ENCODE assay signal across 8 cellular contexts in genomic region chr10:93554760-93555432, GRCh38. TPM values are rescaled to one million over a fixed set of nuclear protein-coding genes. Genes with fewer than 3 reads are reported as not detected.
DNase-seq lines count a peak whose midpoint lies in the region; ATAC-seq and TF ChIP-seq lines count a peak whose summit lies in the region.

No MANE protein-coding gene starts in this region.

- no peaks in the 10 kb centered on the region for H3K27me3 ChIP-seq in CD4-positive, CD25-positive, alpha-beta regulatory T cell (ENCODE audit: control insufficient read depth, insufficient read depth, low read length)

- no peaks in the 10 kb centered on the region for H3K36me3 ChIP-seq in CD4-positive, CD25-positive, alpha-beta regulatory T cell (ENCODE audit: control insufficient read depth, insufficient read depth, low read length)

- peak in 2 of 3 donors; percentile 11 to 41 for DNase-seq in CD4-positive, CD25-positive, alpha-beta regulatory T cell
- DNase-seq in GM20000 (ENCODE audit: low spot score), result peak; percentile 74
- DNase-seq in NCI-H2029 (lab: John Stamatoyannopoulos, UW), result peak; percentile 22
- DNase-seq in activated CD4-positive, alpha-beta T cell treated with anti-CD3 and anti-CD28 coated beads, Interleukin-2, amount 50 U/mL, for 4 hours, result peak; percentile 12 to 20
- peak; percentile 69 for DNase-seq in epithelial cell of esophagus (ENCODE audit: low read depth)
- DNase-seq in midbrain (lab: John Stamatoyannopoulos, UW), result peak; percentile 53
- peak; percentile 32 to 50 for DNase-seq in stimulated activated naive CD8-positive, alpha-beta T cell treated with anti-CD3 and anti-CD28 coated beads, Interleukin-15, amount 100 ng/mL, for 72 hours

- H3K36me3 Mint-ChIP-seq in CD4-positive, CD25-positive, alpha-beta regulatory T cell, result no peaks in the 10 kb centered on the region

- no peaks in the 10 kb centered on the region for H3K4me1 ChIP-seq in CD4-positive, CD25-positive, alpha-beta regulatory T cell (ENCODE audit: control insufficient read depth, insufficient read depth, low read length, poor library complexity, severe bottlenecking)

- no peak overlapping the region for H3K27ac ChIP-seq in CD4-positive, CD25-positive, alpha-beta regulatory T cell (ENCODE audit: insufficient read depth, low read length, poor library complexity, severe bottlenecking)

- peak; percentile 59 for TF ChIP-seq CTCF in GM20000 (IDR thresholded peaks at IDR 0.05; ENCODE audit: extremely low read depth, missing control alignments)
- peak; percentile 77 for TF ChIP-seq CTCF in epithelial cell of esophagus (IDR thresholded peaks at IDR 0.05; ENCODE audit: insufficient read depth, low read depth, low read length, missing control alignments)

- H3K9me3 Mint-ChIP-seq in CD4-positive, CD25-positive, alpha-beta regulatory T cell, result peaks cover 0 to 2% (median 0%) of the 10 kb centered on the region in 7 donors
- no peaks in the 10 kb centered on the region for H3K9me3 Mint-ChIP-seq in stimulated activated naive CD8-positive, alpha-beta T cell treated with anti-CD3 and anti-CD28 coated beads, Interleukin-15, amount 100 ng/mL, for 72 hours

- H3K9me3 ChIP-seq in CD4-positive, CD25-positive, alpha-beta regulatory T cell (ENCODE audit: control insufficient read depth in 2 of 2, low read length in 2 of 2), result no peaks in the 10 kb centered on the region

- H3K4me3 Mint-ChIP-seq in CD4-positive, CD25-positive, alpha-beta regulatory T cell, result no peak overlapping the region
- H3K4me3 Mint-ChIP-seq in stimulated activated naive CD8-positive, alpha-beta T cell treated with anti-CD3 and anti-CD28 coated beads, Interleukin-15, amount 100 ng/mL, for 72 hours, result no peak overlapping the region

- H3K27ac Mint-ChIP-seq in CD4-positive, CD25-positive, alpha-beta regulatory T cell, result no peak overlapping the region
- no peak overlapping the region for H3K27ac Mint-ChIP-seq in stimulated activated naive CD8-positive, alpha-beta T cell treated with anti-CD3 and anti-CD28 coated beads, Interleukin-15, amount 100 ng/mL, for 72 hours

- no peak overlapping the region for H3K4me3 ChIP-seq in CD4-positive, CD25-positive, alpha-beta regulatory T cell (ENCODE audit: low read depth, low read length)
- no peak overlapping the region for H3K4me3 ChIP-seq in epithelial cell of esophagus (ENCODE audit: low read length)

- peaks cover 8% of the 10 kb centered on the region for H3K27me3 Mint-ChIP-seq in CD4-positive, CD25-positive, alpha-beta regulatory T cell
- H3K27me3 Mint-ChIP-seq in stimulated activated naive CD8-positive, alpha-beta T cell treated with anti-CD3 and anti-CD28 coated beads, Interleukin-15, amount 100 ng/mL, for 72 hours, result no peaks in the 10 kb centered on the region

- H3K4me1 Mint-ChIP-seq in CD4-positive, CD25-positive, alpha-beta regulatory T cell, result no peaks in the 10 kb centered on the region
- no peaks in the 10 kb centered on the region for H3K4me1 Mint-ChIP-seq in stimulated activated naive CD8-positive, alpha-beta T cell treated with anti-CD3 and anti-CD28 coated beads, Interleukin-15, amount 100 ng/mL, for 72 hours

- ATAC-seq in CD4-positive, CD25-positive, alpha-beta regulatory T cell (ENCODE audit: low read depth in 2 of 2), result no peak
- peak; percentile 74 for ATAC-seq in stimulated activated naive CD8-positive, alpha-beta T cell treated with anti-CD3 and anti-CD28 coated beads, Interleukin-15, amount 100 ng/mL, for 72 hours
- ATAC-seq in HG03196 (IDR thresholded peaks at IDR 0.05; ENCODE audit: unreplicated experiment), result no peak

RNA-seq across cellular contexts. Expression of gene FFAR4, which starts 11.6 kb away (rescaled TPM):
- not detected for total RNA-seq in CD4-positive, CD25-positive, alpha-beta regulatory T cell
- not detected for polyA plus RNA-seq in CD4-positive, CD25-positive, alpha-beta regulatory T cell

RNA-seq across cellular contexts. Expression of gene RBP4, which starts 46.1 kb away (rescaled TPM):
- not detected for total RNA-seq in CD4-positive, CD25-positive, alpha-beta regulatory T cell
- not detected for polyA plus RNA-seq in CD4-positive, CD25-positive, alpha-beta regulatory T cell

RNA-seq across cellular contexts. Expression of gene PDE6C, which starts 57.4 kb away (rescaled TPM):
- total RNA-seq in CD4-positive, CD25-positive, alpha-beta regulatory T cell, result not detected
- polyA plus RNA-seq in CD4-positive, CD25-positive, alpha-beta regulatory T cell, result not detected

RNA-seq across cellular contexts. Expression of gene CEP55, which starts 58.5 kb away (rescaled TPM):
- 4.6 TPM for total RNA-seq in CD4-positive, CD25-positive, alpha-beta regulatory T cell
- 1 to 10 TPM; 3.1 to 5.0 (median 4.5) TPM for polyA plus RNA-seq in CD4-positive, CD25-positive, alpha-beta regulatory T cell

Comparison
In these comparisons a context has a peak if more than half of its experiments do, and no peak if none do; other contexts are left out.
1. DNase-seq: peak in every context shown above with its lines; median percentile 74 in GM20000; 69 in epithelial cell of esophagus; 53 in midbrain; 41 in stimulated activated naive CD8-positive, alpha-beta T cell treated with anti-CD3 and anti-CD28 coated beads, Interleukin-15, amount 100 ng/mL, for 72 hours; 26 in CD4-positive, CD25-positive, alpha-beta regulatory T cell; 22 in NCI-H2029; 16 in activated CD4-positive, alpha-beta T cell treated with anti-CD3 and anti-CD28 coated beads, Interleukin-2, amount 50 U/mL, for 4 hours.